Comparison of ENCODE assay signal across 8 cellular contexts in the genomic region with DNA sequence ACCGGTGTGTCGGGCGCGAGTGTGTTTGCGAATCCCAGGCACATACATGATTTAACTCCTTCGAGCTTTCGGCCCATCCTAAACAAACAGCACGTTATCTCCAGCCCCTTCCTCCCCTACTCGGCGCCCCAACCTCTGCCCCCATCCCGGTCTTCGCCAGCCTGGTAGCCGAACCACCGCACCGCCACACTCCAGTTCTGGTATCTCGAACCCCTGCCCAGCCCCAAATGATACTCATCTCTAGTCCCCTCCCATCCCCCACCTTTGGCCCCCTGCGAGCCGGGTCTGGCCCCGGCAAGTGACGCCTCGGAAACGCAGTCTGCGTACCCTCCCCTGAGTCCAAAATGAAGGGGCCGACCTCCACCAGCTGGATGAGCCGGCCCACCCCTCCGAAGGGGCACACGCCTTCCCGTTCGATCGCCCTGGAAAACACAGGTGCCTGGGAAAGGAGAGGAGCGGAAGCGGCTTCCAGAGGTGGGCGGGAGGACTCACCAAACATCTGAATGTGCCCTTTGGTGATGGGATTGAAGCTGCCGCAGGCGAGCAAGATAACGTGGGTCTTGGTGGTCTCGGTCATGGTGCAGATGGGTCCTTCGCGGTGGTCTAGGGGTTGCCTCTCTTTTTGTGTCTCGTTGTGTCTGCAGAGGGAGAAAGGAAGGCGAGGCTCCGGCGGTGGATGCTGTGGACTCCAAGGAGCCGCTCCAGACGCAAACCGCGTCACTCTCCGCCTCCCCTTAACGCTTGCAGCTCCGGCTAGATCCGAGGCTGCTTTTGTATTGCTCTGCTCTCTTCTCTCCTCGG. TPM values are rescaled to one million over a fixed set of nuclear protein-coding genes. Genes with fewer than 3 reads are reported as not detected.
DNase-seq lines count a peak whose midpoint lies in the region; ATAC-seq and TF ChIP-seq lines count a peak whose summit lies in the region.

Gene NMNAT2 (minus strand): TSS at position 690 of the 801 bp plus-strand sequence. CDS start 113 bp downstream, at position 577.

- no peak within 1 kb of the TSS for H2BK20ac ChIP-seq in IMR-90 (ENCODE audit: low read depth, low read length)

- no peaks in the 10 kb centered on the region for H3K9me3 Mint-ChIP-seq in activated naive CD8-positive, alpha-beta T cell (ENCODE audit: low read depth)

- WGBS in IMR-90 (ENCODE audit: extremely low coverage in 2 of 2, insufficient read length in 1 of 2), 2 experiments, result 2% methylated on average over 32 of the region's 52 CpGs; no CpG with 5 or more reads in 1 of the 2 experiments

- no peak within 1 kb of the TSS for H4K5ac ChIP-seq in IMR-90 (ENCODE audit: low read depth, low read length)

- TF ChIP-seq POLR2A in IMR-90 (IDR thresholded peaks at IDR 0.05; ENCODE audit: low read depth, low read length), result no peak
- no peak for TF ChIP-seq POLR2A in erythroblast (IDR thresholded peaks at IDR 0.05; ENCODE audit: low read length)

- H3K4me1 Mint-ChIP-seq in activated naive CD8-positive, alpha-beta T cell (ENCODE audit: low read depth), result peaks cover 25% of the 10 kb centered on the region

- H4K91ac ChIP-seq in IMR-90 (ENCODE audit: insufficient read depth, low read depth, low read length), result no peak within 1 kb of the TSS

- H3K4me1 ChIP-seq in IMR-90 (ENCODE audit: control insufficient read depth, insufficient read depth, low read length), result 0 out of 2 replicates have a peak, but pooled peaks cover 2% of the 10 kb centered on the region
- peaks cover 0 to 26% of the 10 kb centered on the region in 2 donors for H3K4me1 ChIP-seq in right atrium auricular region

- H3K27me3 Mint-ChIP-seq in activated naive CD8-positive, alpha-beta T cell, result peaks cover 54% of the 10 kb centered on the region

- H2BK120ac ChIP-seq in IMR-90 (ENCODE audit: low read depth, low read length), result no peak within 1 kb of the TSS

- peak; percentile 79 for ATAC-seq in IMR-90 (ENCODE audit: low read depth)
- ATAC-seq in HG02885 (IDR thresholded peaks at IDR 0.05; ENCODE audit: poor library complexity, unreplicated experiment), result no peak

- H3K18ac ChIP-seq in IMR-90 (ENCODE audit: low read depth, low read length), result no peak within 1 kb of the TSS

- H3K14ac ChIP-seq in IMR-90 (replicated peaks; ENCODE audit: low read depth, low read length), result no peak within 1 kb of the TSS

- H3K27me3 ChIP-seq in IMR-90 (ENCODE audit: control insufficient read depth, insufficient read depth, low read length) (peaks cover 39% of the 10 kb centered on the region), right atrium auricular region (peaks cover 0 to 4% of the 10 kb centered on the region in 2 donors)

- in situ Hi-C loops in IMR-90 (cut with MboI; ENCODE audit: low sequenced_read_pairs), result no loop called here

- peak within 1 kb of the TSS; percentile 80 for H3K4me3 Mint-ChIP-seq in activated naive CD8-positive, alpha-beta T cell

- DNase-seq in AG09309 (ENCODE audit: low read depth) (no peak), IMR-90 (peak; percentile 25), right atrium auricular region (ENCODE audit: low spot score) (no peak), putamen (ENCODE audit: low spot score) (peak; percentile 61), erythroblast (lab: John Stamatoyannopoulos, UW) (no peak)
- no peak for DNase-seq in central memory CD4-positive, alpha-beta T cell

- dilution Hi-C loops in IMR-90 (cut with HindIII; ENCODE audit: low sequenced_read_pairs, unreplicated experiment), result no loop called here

- no peaks in the 10 kb centered on the region for H3K79me1 ChIP-seq in IMR-90 (ENCODE audit: low read depth in 1 of 2, low read length in 2 of 2)

- no peak within 1 kb of the TSS for H3K4ac ChIP-seq in IMR-90 (ENCODE audit: low read depth, low read length)

- no peak within 1 kb of the TSS for H3K27ac Mint-ChIP-seq in activated naive CD8-positive, alpha-beta T cell

- peak within 1 kb of the TSS; percentile 27 for H3K4me3 ChIP-seq in AG09309 (ENCODE audit: control insufficient read depth, low read depth, low read length)
- H3K4me3 ChIP-seq in IMR-90 (ENCODE audit: insufficient read depth, low read depth, low read length), result peak within 1 kb of the TSS; percentile 31; the same call in 1 of the 2 replicates
- peak within 1 kb of the TSS; percentile 55 to 63 for H3K4me3 ChIP-seq in right atrium auricular region

- no peaks in the 10 kb centered on the region for H3K36me3 Mint-ChIP-seq in activated naive CD8-positive, alpha-beta T cell

- no peak within 1 kb of the TSS for H2AK9ac ChIP-seq in IMR-90 (replicated peaks; ENCODE audit: low read depth, low read length, poor library complexity)

- intact Hi-C loops in IMR-90 (cut with micrococcal nuclease), result no loop called here

- H3K27ac ChIP-seq in IMR-90 (ENCODE audit: insufficient read depth, low read length) (no peak within 1 kb of the TSS), right atrium auricular region (peak within 1 kb of the TSS; percentile 7 to 87)

- no peaks in the 10 kb centered on the region for H3K9me3 ChIP-seq in IMR-90 (ENCODE audit: control insufficient read depth, insufficient read depth, low read length)
- no peaks in the 10 kb centered on the region for H3K9me3 ChIP-seq in right atrium auricular region

- H4K20me1 ChIP-seq in IMR-90 (ENCODE audit: insufficient read depth, low read length), result no peaks in the 10 kb centered on the region

- peak within 1 kb of the TSS; percentile 39 for H2AFZ ChIP-seq in IMR-90 (replicated peaks; ENCODE audit: low read length, poor library complexity)

- H2BK5ac ChIP-seq in IMR-90 (ENCODE audit: low read depth, low read length, poor library complexity, severe bottlenecking), result no peak within 1 kb of the TSS

- H3K36me3 ChIP-seq in IMR-90 (ENCODE audit: control insufficient read depth, insufficient read depth, low read length) (no peaks in the 10 kb centered on the region), right atrium auricular region (no peaks in the 10 kb centered on the region)

- peak within 1 kb of the TSS; percentile 97 for H3K4me2 ChIP-seq in IMR-90 (ENCODE audit: low read depth, low read length)

- no peak for TF ChIP-seq CTCF in AG09309 (IDR thresholded peaks at IDR 0.05; ENCODE audit: control insufficient read depth, insufficient read depth, low read depth, low read length, missing control alignments)
- no peak for TF ChIP-seq CTCF in IMR-90 (conservative IDR thresholded peaks at IDR 0.05; ENCODE audit: low read depth, low read length)
- TF ChIP-seq CTCF in right atrium auricular region (IDR thresholded peaks at IDR 0.05), result no peak

- H4K8ac ChIP-seq in IMR-90 (ENCODE audit: low read depth in 2 of 2, low read length in 2 of 2), result no peak within 1 kb of the TSS

- POLR2A ChIA-PET in IMR-90 (lab: Charles Lee; ENCODE audit: unreplicated experiment), result no interaction called here

- H2AK5ac ChIP-seq in IMR-90 (ENCODE audit: low read depth, low read length), result no peak within 1 kb of the TSS

- no peak within 1 kb of the TSS for H3K56ac ChIP-seq in IMR-90 (ENCODE audit: extremely low read depth, insufficient read depth, low read length)

- H3K9me1 ChIP-seq in IMR-90 (ENCODE audit: insufficient read depth, low read length), result no peaks in the 10 kb centered on the region

- TF ChIP-seq RAD21 in IMR-90 (IDR thresholded peaks at IDR 0.05; ENCODE audit: low read length), result no peak

- no TSS peak for BruUV-seq in IMR-90 (replicated peaks; lab: Mats Ljungman, UMichigan)

- CTCF ChIA-PET in IMR-90 (lab: Yijun Ruan, JAX), result no interaction called here

- no peak within 1 kb of the TSS for H3K9ac ChIP-seq in IMR-90 (ENCODE audit: low read depth, low read length)

- H2BK15ac ChIP-seq in IMR-90 (ENCODE audit: low read depth, low read length), result no peak within 1 kb of the TSS

- H3K23ac ChIP-seq in IMR-90 (ENCODE audit: low read depth, low read length), result no peak within 1 kb of the TSS

TF ChIP-seq in IMR-90, 13 proteins besides CTCF, POLR2A, EP300 and RAD21:
- TF ChIP-seq CEBPB (IDR thresholded peaks at IDR 0.05; ENCODE audit: low read depth, low read length), result no peak
- TF ChIP-seq CHD1 (IDR thresholded peaks at IDR 0.05; ENCODE audit: low read depth, low read length), result no peak
- no peak for TF ChIP-seq ELK1 (IDR thresholded peaks at IDR 0.05; ENCODE audit: borderline replicate concordance, low read depth, low read length)
- no peak for TF ChIP-seq MXI1 (IDR thresholded peaks at IDR 0.05; ENCODE audit: borderline replicate concordance, low read depth, low read length)
- no peak for TF ChIP-seq NFE2L2 (IDR thresholded peaks at IDR 0.05; ENCODE audit: low read depth, low read length)
- TF ChIP-seq RCOR1 (IDR thresholded peaks at IDR 0.05; ENCODE audit: insufficient replicate concordance, low read length), result no peak
- no peak for TF ChIP-seq MAZ (IDR thresholded peaks at IDR 0.05; ENCODE audit: borderline replicate concordance, low read depth, low read length)
- no peak for TF ChIP-seq FOS (IDR thresholded peaks at IDR 0.05; ENCODE audit: low read depth, low read length)
- no peak for TF ChIP-seq SMC3 (IDR thresholded peaks at IDR 0.05; ENCODE audit: low read depth, low read length)
- no peak for TF ChIP-seq USF2 (IDR thresholded peaks at IDR 0.05; ENCODE audit: low read depth, low read length)
- TF ChIP-seq RFX5 (IDR thresholded peaks at IDR 0.05; ENCODE audit: low read depth, low read length), result no peak
- TF ChIP-seq MAFK (IDR thresholded peaks at IDR 0.05; ENCODE audit: low read depth, low read length), result no peak
- TF ChIP-seq BHLHE40 (IDR thresholded peaks at IDR 0.05; ENCODE audit: low read depth, low read length), result no peak

RNA-seq across cellular contexts. Expression of gene NMNAT2, which starts in this region (rescaled TPM):
- total RNA-seq in IMR-90 (2012; rRNA removed), result 0.36 and 0.56 TPM in 2 replicates
- 1.5 and 2.4 TPM in 2 replicates for polyA plus RNA-seq in IMR-90 (2012; rRNA removed)
- 0.19 and 1.0 TPM in 2 replicates for polyA plus RNA-seq in IMR-90 (2012; cell fraction: cytosol; rRNA removed)
- polyA plus RNA-seq in IMR-90 (2012; cell fraction: nucleus; rRNA removed; ENCODE audit: low replicate concordance), result 0.21 and 0.83 TPM in 2 replicates
- total RNA-seq in right atrium auricular region, result 10 to 100 TPM; 38.6 to 40.0 TPM

Comparison
In these comparisons a context has a peak if more than half of its experiments do, and no peak if none do; other contexts are left out.
1. RNA of gene NMNAT2 (total RNA-seq): 38.6 to 40.0 TPM in right atrium auricular region; 0.36 to 0.56 TPM in IMR-90; every median in the first group is over 10 times any median in the second.
2. DNase-seq: peak in IMR-90 (single experiment) and putamen (single experiment); none in AG09309 (single experiment), right atrium auricular region (single experiment), erythroblast (0 of 2) and central memory CD4-positive, alpha-beta T cell (single experiment).
3. Peak in every context shown above with its lines, with median percentiles within 50 percentile points of each other: H3K4me3 ChIP-seq.